12 cellular contexts compared by ENCODE assay signal in the genomic region with DNA sequence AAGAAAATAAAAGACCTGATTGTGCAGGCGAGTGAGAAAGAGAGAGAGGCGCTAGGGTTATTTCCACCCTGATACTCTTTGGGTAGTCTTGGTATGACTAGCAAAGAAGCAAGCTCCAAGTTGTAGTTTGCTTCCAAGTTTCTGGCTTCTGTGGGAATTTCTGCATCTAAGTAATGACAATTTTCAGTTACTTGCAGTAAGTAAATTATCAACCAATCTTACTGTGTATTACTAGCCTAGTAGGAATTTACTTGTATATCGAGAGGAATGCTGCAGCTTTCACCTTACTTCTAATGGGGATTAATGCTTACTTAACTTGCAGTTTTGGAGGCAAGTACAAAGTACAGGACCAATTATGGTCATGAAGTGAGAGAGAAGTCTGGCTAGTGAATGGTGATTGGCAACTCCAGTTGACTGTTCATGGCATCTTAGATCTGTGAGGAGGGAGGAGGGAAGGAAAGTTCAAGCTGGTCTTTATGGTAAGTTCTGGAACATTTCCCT. TPM values are rescaled to one million over a fixed set of nuclear protein-coding genes. Genes with fewer than 3 reads are reported as not detected.
A peak's percentile ranks its signal among the peaks of the same experiment; 100 is the strongest.
DNase-seq lines count a peak whose midpoint lies in the region; ATAC-seq and TF ChIP-seq lines count a peak whose summit lies in the region.
"Had no signal": no experiment of that assay in that cellular context is flagged by ENCODE, and none has a peak within 500 bp of the region (broad histone marks: within the 10 kb centered on the region; RNA-seq: fewer than 3 reads in every experiment).

No MANE protein-coding gene starts in this region.

- H3K27ac ChIP-seq in right lobe of liver: peak overlapping the region in 1 of 3 donors; percentile 39
- no peak overlapping the region for H3K27ac ChIP-seq in OCI-LY7 (ENCODE audit: low read depth, low read length, poor library complexity, severe bottlenecking)
- no peak overlapping the region for H3K27ac ChIP-seq in CD8-positive, alpha-beta memory T cell (ENCODE audit: low read depth, low read length)
- H3K27ac ChIP-seq: lower lobe of right lung, suprapubic skin had no signal

- H3K9me2 ChIP-seq in OCI-LY7 (ENCODE audit: insufficient read depth, low read length): no peaks in the 10 kb centered on the region

- peak; percentile 18 for ATAC-seq in Right ventricle myocardium superior (ENCODE audit: poor library complexity)
- ATAC-seq in Right ventricle myocardium inferior: no peak
- ATAC-seq in right lobe of liver: peak; percentile 53 to 77 (median 62)

- H3K79me2 ChIP-seq in OCI-LY7 (ENCODE audit: insufficient read depth, low read depth, low read length): no peaks in the 10 kb centered on the region

- 51% methylated on average over 3 of the region's 3 CpGs for WGBS in right lobe of liver (ENCODE audit: insufficient coverage, low coverage, low lambda C conversion rate, missing lambda C conversion rate)

- no TSS peak for BruUV-seq in OCI-LY7 (replicated peaks; lab: Mats Ljungman, UMichigan)

- peaks cover 46% of the 10 kb centered on the region for H3K4me1 Mint-ChIP-seq in brain
- H3K4me1 Mint-ChIP-seq in T-helper 2 cell treated with Interferon-gamma antibody and Interleukin-4, amounts not matched to agents 5 μg/mL and 100 μg/mL, for 36 hours (ENCODE audit: low read depth): peaks cover 16% of the 10 kb centered on the region
- peaks cover 54 to 78% (median 65%) of the 10 kb centered on the region in 3 donors for H3K4me1 Mint-ChIP-seq in CD8-positive, alpha-beta memory T cell

- no peak overlapping the region for H2AFZ ChIP-seq in OCI-LY7 (ENCODE audit: low read length)

- H3K4me1 ChIP-seq in right lobe of liver (peaks cover 0 to 27% (median 7%) of the 10 kb centered on the region in 4 donors), OCI-LY7 (ENCODE audit: insufficient read depth, low read length, poor library complexity, severe bottlenecking) (no peaks in the 10 kb centered on the region)
- peaks cover 17% of the 10 kb centered on the region for H3K4me1 ChIP-seq in CD8-positive, alpha-beta memory T cell (ENCODE audit: insufficient read depth, low read length)

- CTCF ChIA-PET in OCI-LY7 (lab: Charles Lee; ENCODE audit: unreplicated experiment): no interaction called here
- CTCF ChIA-PET in CD8-positive, alpha-beta memory T cell (lab: Charles Lee): no interaction called here

- H3K36me3 ChIP-seq in right lobe of liver: no peaks in the 10 kb centered on the region
- no peaks in the 10 kb centered on the region for H3K36me3 ChIP-seq in OCI-LY7 (ENCODE audit: insufficient read depth, low read length)
- no peaks in the 10 kb centered on the region for H3K36me3 ChIP-seq in CD8-positive, alpha-beta memory T cell (ENCODE audit: insufficient read depth, low read length)
- H3K36me3 ChIP-seq: lower lobe of right lung, suprapubic skin had no signal

- H3K36me3 Mint-ChIP-seq in brain: peaks cover 10% of the 10 kb centered on the region
- no peaks in the 10 kb centered on the region for H3K36me3 Mint-ChIP-seq in T-helper 2 cell treated with Interferon-gamma antibody and Interleukin-4, amounts not matched to agents 5 μg/mL and 100 μg/mL, for 36 hours (ENCODE audit: low read depth)
- H3K36me3 Mint-ChIP-seq in CD8-positive, alpha-beta memory T cell: peaks cover 0 to 6% (median 2%) of the 10 kb centered on the region in 3 donors

- peak overlapping the region in 1 of 5 experiments; percentile 46 for H3K4me3 Mint-ChIP-seq in brain
- no peak overlapping the region for H3K4me3 Mint-ChIP-seq in T-helper 2 cell treated with Interferon-gamma antibody and Interleukin-4, amounts not matched to agents 5 μg/mL and 100 μg/mL, for 36 hours
- no peak overlapping the region for H3K4me3 Mint-ChIP-seq in CD8-positive, alpha-beta memory T cell

- no peak overlapping the region for H3K4me3 ChIP-seq in right lobe of liver
- no peak overlapping the region for H3K4me3 ChIP-seq in OCI-LY7 (ENCODE audit: low read depth, low read length, poor library complexity, severe bottlenecking)
- no peak overlapping the region for H3K4me3 ChIP-seq in CD8-positive, alpha-beta memory T cell (ENCODE audit: low read length)
- H3K4me3 ChIP-seq: lower lobe of right lung, suprapubic skin had no signal

- POLR2A ChIA-PET in OCI-LY7 (lab: Charles Lee): interaction anchor here (1.4 kb wide), 1 partner anchor 12 kb away, joined by 5 read pairs; no protein-coding TSS in a partner anchor
- POLR2A ChIA-PET in CD8-positive, alpha-beta memory T cell (lab: Charles Lee): no interaction called here

- H3K27me3 Mint-ChIP-seq in brain: no peaks in the 10 kb centered on the region
- H3K27me3 Mint-ChIP-seq in T-helper 2 cell treated with Interferon-gamma antibody and Interleukin-4, amounts not matched to agents 5 μg/mL and 100 μg/mL, for 36 hours (ENCODE audit: low read depth): no peaks in the 10 kb centered on the region
- no peaks in the 10 kb centered on the region for H3K27me3 Mint-ChIP-seq in CD8-positive, alpha-beta memory T cell

- DNase-seq in Right ventricle myocardium superior (no peak), Right ventricle myocardium inferior (ENCODE audit: missing footprints) (no peak), right lobe of liver (no peak), OCI-LY7 (ENCODE audit: low spot score) (no peak), RKO (ENCODE audit: low spot score) (no peak)
- DNase-seq in T-helper 2 cell treated with Interferon-gamma antibody and Interleukin-4, amounts not matched to agents 5 μg/mL and 100 μg/mL, for 36 hours (ENCODE audit: low spot score): no peak
- no peak for DNase-seq in CD8-positive, alpha-beta memory T cell
- DNase-seq: foreskin melanocyte, GDM1, lower lobe of right lung had no signal

- TF ChIP-seq POLR2A in right lobe of liver (IDR thresholded peaks at IDR 0.05): no peak

- TF ChIP-seq CTCF in brain (conservative IDR thresholded peaks at IDR 0.05) (no peak), right lobe of liver (IDR thresholded peaks at IDR 0.05) (no peak), OCI-LY7 (conservative IDR thresholded peaks at IDR 0.05; ENCODE audit: low read length) (no peak)

- no peak overlapping the region for H3K4me2 ChIP-seq in OCI-LY7 (ENCODE audit: low read length)

- peaks cover under 1% of the 10 kb centered on the region; the same call in 1 of the 2 replicates for H4K20me1 ChIP-seq in OCI-LY7 (ENCODE audit: insufficient read depth, low read length)

- H3K9me3 Mint-ChIP-seq in brain: no peaks in the 10 kb centered on the region
- H3K9me3 Mint-ChIP-seq in T-helper 2 cell treated with Interferon-gamma antibody and Interleukin-4, amounts not matched to agents 5 μg/mL and 100 μg/mL, for 36 hours: no peaks in the 10 kb centered on the region
- no peaks in the 10 kb centered on the region for H3K9me3 Mint-ChIP-seq in CD8-positive, alpha-beta memory T cell

- H3K27me3 ChIP-seq in right lobe of liver: no peaks in the 10 kb centered on the region
- H3K27me3 ChIP-seq in CD8-positive, alpha-beta memory T cell (ENCODE audit: insufficient read depth, low read length, poor library complexity, severe bottlenecking): no peaks in the 10 kb centered on the region
- H3K27me3 ChIP-seq: suprapubic skin had no signal

- H3K9me3 ChIP-seq in right lobe of liver (no peaks in the 10 kb centered on the region), OCI-LY7 (ENCODE audit: low read length) (no peaks in the 10 kb centered on the region)
- H3K9me3 ChIP-seq in CD8-positive, alpha-beta memory T cell (ENCODE audit: low read length): no peaks in the 10 kb centered on the region
- H3K9me3 ChIP-seq: lower lobe of right lung, suprapubic skin had no signal

- H3K27ac Mint-ChIP-seq in brain: peak overlapping the region in 4 of 5 experiments; percentile 8 to 49 (median 36)
- no peak overlapping the region for H3K27ac Mint-ChIP-seq in T-helper 2 cell treated with Interferon-gamma antibody and Interleukin-4, amounts not matched to agents 5 μg/mL and 100 μg/mL, for 36 hours
- peak overlapping the region in 3 of 8 donors; percentile 8 to 58 (median 34) for H3K27ac Mint-ChIP-seq in CD8-positive, alpha-beta memory T cell

- intact Hi-C loops in Right ventricle myocardium superior (cut with DNase I) (no loop called here), Right ventricle myocardium inferior (cut with DNase I) (no loop called here), right lobe of liver (cut with DNase I) (no loop called here), OCI-LY7 (cut with micrococcal nuclease; ENCODE audit: unreplicated experiment) (no loop called here)

RNA-seq across cellular contexts. Expression of gene TENT4B, which starts 31.9 kb away (rescaled TPM):
- total RNA-seq in Right ventricle myocardium superior (7.7 TPM), Right ventricle myocardium inferior (7.8 TPM), right lobe of liver (10 to 100 TPM in 1 of 6 experiments, 1 to 10 TPM in 5; 7.2 to 13.2 (median 9.3) TPM), OCI-LY7 (2022) (8.8 and 9.5 TPM in 2 replicates)
- 5.9 TPM for polyA plus RNA-seq in brain (ENCODE audit: insufficient read depth, low read depth, low replicate concordance)
- total RNA-seq in OCI-LY7 (2014; rRNA removed; shearing (Covaris generic)): 5.6 and 5.8 TPM in 2 replicates
- total RNA-seq in CD8-positive, alpha-beta memory T cell: 10 to 100 TPM; 21.6 to 23.0 TPM
- polyA plus RNA-seq in CD8-positive, alpha-beta memory T cell: 5.6 TPM
